In the genomic region with DNA sequence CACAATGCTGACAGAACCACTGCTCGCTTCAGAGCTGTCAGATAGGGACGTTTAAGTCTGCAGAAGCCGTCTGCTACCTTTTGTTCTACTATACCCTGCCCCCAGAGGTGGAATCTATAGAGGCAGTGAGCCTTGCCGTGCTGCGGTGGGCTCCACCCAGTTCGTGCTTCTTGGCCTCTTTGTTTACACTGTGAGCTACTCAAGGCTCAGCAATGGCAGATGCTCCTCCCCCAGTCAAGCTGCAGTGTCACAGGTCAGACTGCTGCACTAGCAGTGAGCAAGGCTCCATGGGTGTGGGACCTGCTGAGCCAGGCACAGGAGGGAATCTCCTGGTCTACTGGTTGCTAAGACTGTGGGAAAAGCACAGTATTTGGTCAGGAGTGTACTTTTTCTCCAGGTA, we compare ENCODE assay signal across 10 cellular contexts. TPM values are rescaled to one million over a fixed set of nuclear protein-coding genes. Genes with fewer than 3 reads are reported as not detected.
A peak's percentile ranks its signal among the peaks of the same experiment; 100 is the strongest.
DNase-seq lines count a peak whose midpoint lies in the region; ATAC-seq, FAIRE-seq and TF ChIP-seq lines count a peak whose summit lies in the region.
"Had no signal": no experiment of that assay in that cellular context is flagged by ENCODE, and none has a peak within 500 bp of the region (broad histone marks: within the 10 kb centered on the region; RNA-seq: fewer than 3 reads in every experiment).

No MANE protein-coding gene starts in this region.

- no peak overlapping the region for H3K27ac Mint-ChIP-seq in immature natural killer cell
- H3K27ac Mint-ChIP-seq: CD4-positive, alpha-beta T cell had no signal

- H3K27me3 Mint-ChIP-seq in immature natural killer cell (ENCODE audit: low read depth in 3 of 3): no peaks in the 10 kb centered on the region
- H3K27me3 Mint-ChIP-seq: CD4-positive, alpha-beta T cell had no signal

- no peak overlapping the region for H3K4me3 Mint-ChIP-seq in immature natural killer cell
- H3K4me3 Mint-ChIP-seq: CD4-positive, alpha-beta T cell had no signal

- peak; percentile 65 for DNase-seq in DMS153 (lab: John Stamatoyannopoulos, UW)
- DNase-seq in LoVo (ENCODE audit: low spot score): peak; percentile 73
- DNase-seq in SHP77 (lab: John Stamatoyannopoulos, UW): peak; percentile 21 to 36
- no peak for DNase-seq in D721Med (ENCODE audit: insufficient read length, low spot score)
- no peak for DNase-seq in immature natural killer cell
- DNase-seq: activated CD8-positive, alpha-beta memory T cell treated with anti-CD3 and anti-CD28 coated beads, Interleukin-2, amount 50 U/mL, for 48 hours; CD4-positive, alpha-beta T cell had no signal

- no peaks in the 10 kb centered on the region for H3K36me3 ChIP-seq in iPS-15b (ENCODE audit: control insufficient read depth, insufficient read depth, low read length)

- H3K27me3 ChIP-seq in iPS-15b (ENCODE audit: control insufficient read depth, insufficient read depth, low read length): no peaks in the 10 kb centered on the region

- H3K9me3 Mint-ChIP-seq in immature natural killer cell: peaks cover 0 to 16% (median 1%) of the 10 kb centered on the region in 6 donors

- no peaks in the 10 kb centered on the region for H3K9me3 ChIP-seq in iPS-15b (ENCODE audit: control insufficient read depth, insufficient read depth, low read length)

- peaks cover 0 to 3% (median under 1%) of the 10 kb centered on the region in 3 donors for H3K36me3 Mint-ChIP-seq in immature natural killer cell

- no peaks in the 10 kb centered on the region for H3K4me1 Mint-ChIP-seq in immature natural killer cell

- TF ChIP-seq CTCF in D721Med (IDR thresholded peaks at IDR 0.05; ENCODE audit: insufficient read depth, missing control alignments): no peak

- ATAC-seq in GM19395 (IDR thresholded peaks at IDR 0.05; ENCODE audit: unreplicated experiment) (no peak), HG02884 (IDR thresholded peaks at IDR 0.05; ENCODE audit: unreplicated experiment) (no peak)

- H3K4me3 ChIP-seq in iPS-15b (ENCODE audit: low read depth, low read length): peak overlapping the region; percentile 5

- H3K4me1 ChIP-seq in iPS-15b (ENCODE audit: control insufficient read depth, insufficient read depth, low read length): peaks cover 4% of the 10 kb centered on the region

- H3K9ac ChIP-seq in iPS-15b (ENCODE audit: low read depth, low read length): no peak overlapping the region

- FAIRE-seq in D721Med (lab: Jason Lieb, UNC): no peak

RNA-seq across cellular contexts. Expression of gene LEPR, which starts 47.1 kb away (rescaled TPM):
- 1 to 10 TPM; 2.2 to 6.3 (median 2.4) TPM for polyA plus RNA-seq in immature natural killer cell

RNA-seq across cellular contexts. Expression of gene LEPROT, which starts 47.1 kb away (rescaled TPM):
- 10 to 100 TPM; 11.9 to 24.8 (median 17.6) TPM for polyA plus RNA-seq in immature natural killer cell

Comparison
In these comparisons a context has a peak if more than half of its experiments do, and no peak if none do; other contexts are left out.
1. DNase-seq: peak in DMS153 (single experiment), LoVo (single experiment) and SHP77 (2 of 2); none in D721Med (single experiment) and immature natural killer cell (0 of 3).